ENCODE assay signal across 38 cellular contexts in the genomic region with DNA sequence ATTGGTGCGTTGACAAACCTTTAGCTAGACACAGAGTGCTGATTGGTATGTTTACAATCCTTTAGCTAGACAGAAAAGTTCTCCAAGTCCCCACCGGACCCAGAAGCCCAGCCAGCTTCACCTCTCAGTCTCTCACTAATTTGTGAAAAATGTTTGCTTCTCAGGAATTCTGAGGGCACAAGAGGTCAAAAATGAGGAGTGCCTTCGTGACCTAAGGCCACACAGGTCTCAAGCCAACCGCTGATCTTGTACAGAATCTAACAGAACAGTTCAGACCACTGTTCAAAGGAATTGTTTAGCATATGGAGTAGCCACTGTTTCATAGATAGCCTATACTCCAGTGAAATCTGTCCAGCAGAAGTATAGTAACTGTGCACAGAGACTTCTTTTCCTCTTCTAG. TPM values are rescaled to one million over a fixed set of nuclear protein-coding genes. Genes with fewer than 3 reads are reported as not detected.
"Had no signal": no experiment of that assay in that cellular context is flagged by ENCODE, and none has a peak within 500 bp of the region (broad histone marks: within the 10 kb centered on the region; RNA-seq: fewer than 3 reads in every experiment).

No MANE protein-coding gene starts in this region.

- H3K27me3 Mint-ChIP-seq: activated B cell treated with CpG ODN at 0.5 μM for 24 hours; activated CD4-positive, alpha-beta memory T cell treated with anti-CD3 and anti-CD28 coated beads, Interleukin-2, amount 10 ng/mL, durations not matched to agents 7 days and 5 days; activated CD4-positive, alpha-beta T cell treated with anti-CD3 and anti-CD28 coated beads, Interleukin-2, amount 10 ng/mL, durations not matched to agents 7 days and 5 days; activated CD8-positive, alpha-beta memory T cell treated with anti-CD3 and anti-CD28 coated beads, Interleukin-2, amount 10 ng/mL, durations not matched to agents 7 days and 5 days; activated naive CD4-positive, alpha-beta T cell treated with anti-CD3 and anti-CD28 coated beads, Interleukin-2, amount 10 ng/mL, durations not matched to agents 7 days and 5 days; activated naive CD4-positive, alpha-beta T cell treated with anti-CD3 and anti-CD28 coated beads, Interleukin-2, amount 50 U/mL, for 24 hours; activated naive CD8-positive, alpha-beta T cell; activated T-cell treated with anti-CD3 and anti-CD28 coated beads, Interleukin-2, amount 50 U/mL, for 24 hours had no signal

- H3K4me1 Mint-ChIP-seq: activated B cell treated with CpG ODN at 0.5 μM for 24 hours; activated CD4-positive, alpha-beta memory T cell treated with anti-CD3 and anti-CD28 coated beads, Interleukin-2, amount 10 ng/mL, durations not matched to agents 7 days and 5 days; activated CD4-positive, alpha-beta T cell treated with anti-CD3 and anti-CD28 coated beads for 36 hours; activated CD4-positive, alpha-beta T cell treated with anti-CD3 and anti-CD28 coated beads, Interleukin-2, amount 10 ng/mL, durations not matched to agents 7 days and 5 days; activated CD8-positive, alpha-beta memory T cell treated with anti-CD3 and anti-CD28 coated beads, Interleukin-2, amount 10 ng/mL, durations not matched to agents 7 days and 5 days; activated naive CD4-positive, alpha-beta T cell treated with anti-CD3 and anti-CD28 coated beads, Interleukin-2, amount 10 ng/mL, durations not matched to agents 7 days and 5 days; activated naive CD4-positive, alpha-beta T cell treated with anti-CD3 and anti-CD28 coated beads, Interleukin-2, amount 50 U/mL, for 24 hours; activated naive CD8-positive, alpha-beta T cell treated with anti-CD3 and anti-CD28 coated beads, Interleukin-2, amount 10 ng/mL, durations not matched to agents 7 days and 5 days; activated naive CD8-positive, alpha-beta T cell treated with anti-CD3 and anti-CD28 coated beads, Interleukin-2, amount 50 U/mL, for 24 hours had no signal

- H3K9me3 ChIP-seq: body of pancreas, breast epithelium had no signal

- H3K9me3 Mint-ChIP-seq: activated CD4-positive, alpha-beta T cell treated with anti-CD3 and anti-CD28 coated beads, Interleukin-2, amount 10 ng/mL, durations not matched to agents 7 days and 5 days; activated naive CD8-positive, alpha-beta T cell treated with anti-CD3 and anti-CD28 coated beads, Interleukin-2, amount 10 ng/mL, durations not matched to agents 7 days and 5 days; activated naive CD8-positive, alpha-beta T cell treated with anti-CD3 and anti-CD28 coated beads, Interleukin-2, amount 50 U/mL, for 24 hours; activated T-helper 2 cell treated with anti-CD3 and anti-CD28 coated beads, Interferon-gamma antibody, Interleukin-2, Interleukin-4, amounts not matched to agents 10 μg/mL and 5 μg/mL and 100 μg/mL, durations not matched to agents 14 hours and 24 hours and 36 hours; T-helper 1 cell treated with Interleukin-12 subunit alpha and Interleukin-12 subunit beta and Interleukin-4 antibody, amounts not matched to agents 30 μg/mL and 1 μg/mL, for 36 hours had no signal

- H3K36me3 ChIP-seq: brain microvascular endothelial cell, breast epithelium had no signal

- H3K4me3 Mint-ChIP-seq: activated B cell treated with CpG ODN at 0.5 μM for 24 hours; activated CD4-positive, alpha-beta memory T cell treated with anti-CD3 and anti-CD28 coated beads, Interleukin-2, amount 10 ng/mL, durations not matched to agents 7 days and 5 days; activated CD4-positive, alpha-beta T cell treated with anti-CD3 and anti-CD28 coated beads for 36 hours; activated CD4-positive, alpha-beta T cell treated with anti-CD3 and anti-CD28 coated beads, Interleukin-2, amount 10 ng/mL, durations not matched to agents 7 days and 5 days; activated CD8-positive, alpha-beta memory T cell treated with anti-CD3 and anti-CD28 coated beads, Interleukin-2, amount 10 ng/mL, durations not matched to agents 7 days and 5 days; activated CD8-positive, alpha-beta T cell treated with anti-CD3 and anti-CD28 coated beads, Interleukin-2, amount 10 ng/mL, durations not matched to agents 7 days and 5 days; activated naive CD4-positive, alpha-beta T cell treated with anti-CD3 and anti-CD28 coated beads, Interleukin-2, amount 10 ng/mL, durations not matched to agents 7 days and 5 days; activated naive CD4-positive, alpha-beta T cell treated with anti-CD3 and anti-CD28 coated beads, Interleukin-2, amount 50 U/mL, for 24 hours; activated naive CD8-positive, alpha-beta T cell; activated naive CD8-positive, alpha-beta T cell treated with anti-CD3 and anti-CD28 coated beads, Interleukin-2, amount 10 ng/mL, durations not matched to agents 7 days and 5 days; activated naive CD8-positive, alpha-beta T cell treated with anti-CD3 and anti-CD28 coated beads, Interleukin-2, amount 50 U/mL, for 24 hours; activated T-cell treated with anti-CD3 and anti-CD28 coated beads, Interleukin-2, amount 50 U/mL, for 24 hours; T-helper 1 cell treated with Interleukin-12 subunit alpha and Interleukin-12 subunit beta and Interleukin-4 antibody, amounts not matched to agents 30 μg/mL and 1 μg/mL, for 36 hours; T-helper 2 cell treated with Interferon-gamma antibody and Interleukin-4, amounts not matched to agents 5 μg/mL and 100 μg/mL, for 36 hours had no signal

- H3K4me1 ChIP-seq: body of pancreas had no signal

- H3K27ac ChIP-seq: body of pancreas, brain microvascular endothelial cell, breast epithelium, VCaP had no signal

- H3K4me3 ChIP-seq: body of pancreas, breast epithelium had no signal

- ATAC-seq: activated CD4-positive, alpha-beta T cell treated with anti-CD3 and anti-CD28 coated beads for 36 hours; activated CD8-positive, alpha-beta memory T cell treated with anti-CD3 and anti-CD28 coated beads, Interleukin-2, amount 10 ng/mL, durations not matched to agents 7 days and 5 days; activated CD8-positive, alpha-beta T cell treated with anti-CD3 and anti-CD28 coated beads, Interleukin-2, amount 10 ng/mL, durations not matched to agents 7 days and 5 days; activated naive CD8-positive, alpha-beta T cell treated with anti-CD3 and anti-CD28 coated beads, Interleukin-2, amount 50 U/mL, for 24 hours; body of pancreas had no signal

- H3K27ac Mint-ChIP-seq: activated B cell treated with CpG ODN at 0.5 μM for 24 hours; activated CD4-positive, alpha-beta memory T cell treated with anti-CD3 and anti-CD28 coated beads, Interleukin-2, amount 10 ng/mL, durations not matched to agents 7 days and 5 days; activated CD4-positive, alpha-beta T cell treated with anti-CD3 and anti-CD28 coated beads for 36 hours; activated CD4-positive, alpha-beta T cell treated with anti-CD3 and anti-CD28 coated beads, Interleukin-2, amount 10 ng/mL, durations not matched to agents 7 days and 5 days; activated CD8-positive, alpha-beta memory T cell treated with anti-CD3 and anti-CD28 coated beads, Interleukin-2, amount 10 ng/mL, durations not matched to agents 7 days and 5 days; activated CD8-positive, alpha-beta T cell treated with anti-CD3 and anti-CD28 coated beads, Interleukin-2, amount 10 ng/mL, durations not matched to agents 7 days and 5 days; activated naive CD4-positive, alpha-beta T cell treated with anti-CD3 and anti-CD28 coated beads, Interleukin-2, amount 10 ng/mL, durations not matched to agents 7 days and 5 days; activated naive CD4-positive, alpha-beta T cell treated with anti-CD3 and anti-CD28 coated beads, Interleukin-2, amount 50 U/mL, for 24 hours; activated naive CD8-positive, alpha-beta T cell; activated naive CD8-positive, alpha-beta T cell treated with anti-CD3 and anti-CD28 coated beads, Interleukin-2, amount 10 ng/mL, durations not matched to agents 7 days and 5 days; activated naive CD8-positive, alpha-beta T cell treated with anti-CD3 and anti-CD28 coated beads, Interleukin-2, amount 50 U/mL, for 24 hours; activated T-cell treated with anti-CD3 and anti-CD28 coated beads, Interleukin-2, amount 50 U/mL, for 24 hours; activated T-helper 2 cell treated with anti-CD3 and anti-CD28 coated beads, Interferon-gamma antibody, Interleukin-2, Interleukin-4, amounts not matched to agents 10 μg/mL and 5 μg/mL and 100 μg/mL, durations not matched to agents 14 hours and 24 hours and 36 hours; T-helper 1 cell treated with Interleukin-12 subunit alpha and Interleukin-12 subunit beta and Interleukin-4 antibody, amounts not matched to agents 30 μg/mL and 1 μg/mL, for 36 hours; T-helper 2 cell treated with Interferon-gamma antibody and Interleukin-4, amounts not matched to agents 5 μg/mL and 100 μg/mL, for 36 hours had no signal

- DNase-seq: activated B cell treated with CpG ODN at 0.5 μM for 24 hours; activated CD4-positive, alpha-beta memory T cell treated with anti-CD3 and anti-CD28 coated beads, Interleukin-2, amount 10 ng/mL, durations not matched to agents 7 days and 5 days; activated CD4-positive, alpha-beta T cell treated with anti-CD3 and anti-CD28 coated beads for 1 hour; activated CD4-positive, alpha-beta T cell treated with anti-CD3 and anti-CD28 coated beads for 36 hours; activated CD4-positive, alpha-beta T cell treated with anti-CD3 and anti-CD28 coated beads for 48 hours; activated CD4-positive, alpha-beta T cell treated with anti-CD3 and anti-CD28 coated beads, Interleukin-2, amount 10 ng/mL, durations not matched to agents 7 days and 5 days; activated CD4-positive, alpha-beta T cell treated with anti-CD3 and anti-CD28 coated beads, Interleukin-2, amount 50 U/mL, for 48 hours; activated CD8-positive, alpha-beta memory T cell treated with anti-CD3 and anti-CD28 coated beads for 24 hours; activated CD8-positive, alpha-beta memory T cell treated with anti-CD3 and anti-CD28 coated beads, Interleukin-2, amount 10 ng/mL, durations not matched to agents 7 days and 5 days; activated CD8-positive, alpha-beta memory T cell treated with anti-CD3 and anti-CD28 coated beads, Interleukin-2, amount 50 U/mL, for 48 hours; activated CD8-positive, alpha-beta T cell treated with anti-CD3 and anti-CD28 coated beads, Interleukin-2, amount 10 ng/mL, durations not matched to agents 7 days and 5 days; activated effector memory CD4-positive, alpha-beta T cell treated with Interleukin-2 at 50 U/mL for 16 hours; activated gamma-delta T cell; activated naive CD4-positive, alpha-beta T cell treated with anti-CD3 and anti-CD28 coated beads, Interleukin-2, amount 10 ng/mL, durations not matched to agents 7 days and 5 days; activated naive CD4-positive, alpha-beta T cell treated with Interleukin-2 at 50 U/mL for 16 hours; activated naive CD8-positive, alpha-beta T cell treated with anti-CD3 and anti-CD28 coated beads, Interleukin-2, amount 10 ng/mL, durations not matched to agents 7 days and 5 days; activated naive CD8-positive, alpha-beta T cell treated with anti-CD3 and anti-CD28 coated beads, Interleukin-2, amount 50 U/mL, for 24 hours; activated T-cell treated with anti-CD3 and anti-CD28 coated beads, Interleukin-2, amount 50 U/mL, for 24 hours; activated T-cell treated with anti-CD3 and anti-CD28 coated beads, Interleukin-2, amount 50 U/mL, for 48 hours; amniotic stem cell; aorta; body of pancreas; brain microvascular endothelial cell; central memory CD4-positive, alpha-beta T cell; T-helper 1 cell; T-helper 2 cell; T-helper 9 cell had no signal

- H3K27me3 ChIP-seq: body of pancreas, brain microvascular endothelial cell, breast epithelium had no signal

- H3K36me3 Mint-ChIP-seq: activated CD8-positive, alpha-beta memory T cell treated with anti-CD3 and anti-CD28 coated beads, Interleukin-2, amount 10 ng/mL, durations not matched to agents 7 days and 5 days; activated naive CD4-positive, alpha-beta T cell treated with anti-CD3 and anti-CD28 coated beads, Interleukin-2, amount 10 ng/mL, durations not matched to agents 7 days and 5 days; activated naive CD4-positive, alpha-beta T cell treated with anti-CD3 and anti-CD28 coated beads, Interleukin-2, amount 50 U/mL, for 24 hours; activated naive CD8-positive, alpha-beta T cell; activated naive CD8-positive, alpha-beta T cell treated with anti-CD3 and anti-CD28 coated beads, Interleukin-2, amount 10 ng/mL, durations not matched to agents 7 days and 5 days had no signal

RNA-seq across cellular contexts. Expression of gene LRRC30, which starts 29.8 kb away (rescaled TPM):
- total RNA-seq: activated B cell treated with CpG ODN at 0.5 μM for 24 hours; activated CD4-positive, alpha-beta memory T cell treated with anti-CD3 and anti-CD28 coated beads, Interleukin-2, amount 10 ng/mL, durations not matched to agents 7 days and 5 days; activated CD4-positive, alpha-beta T cell treated with anti-CD3 and anti-CD28 coated beads for 36 hours; activated CD4-positive, alpha-beta T cell treated with anti-CD3 and anti-CD28 coated beads, Interleukin-2, amount 10 ng/mL, durations not matched to agents 7 days and 5 days; activated CD8-positive, alpha-beta memory T cell treated with anti-CD3 and anti-CD28 coated beads, Interleukin-2, amount 10 ng/mL, durations not matched to agents 7 days and 5 days; activated CD8-positive, alpha-beta T cell treated with anti-CD3 and anti-CD28 coated beads, Interleukin-2, amount 10 ng/mL, durations not matched to agents 7 days and 5 days; activated naive CD8-positive, alpha-beta T cell treated with anti-CD3 and anti-CD28 coated beads, Interleukin-2, amount 10 ng/mL, durations not matched to agents 7 days and 5 days; activated T-helper 2 cell treated with anti-CD3 and anti-CD28 coated beads, Interferon-gamma antibody, Interleukin-2, Interleukin-4, amounts not matched to agents 10 μg/mL and 5 μg/mL and 100 μg/mL, durations not matched to agents 14 hours and 24 hours and 36 hours; aorta; astrocyte; body of pancreas; breast epithelium; cardiac septum; cerebellum had no signal
- polyA plus RNA-seq: adipose tissue, aorta had no signal
